10 cellular contexts compared by ENCODE assay signal in genomic region chr10:23294638-23295247, GRCh38. TPM values are rescaled to one million over a fixed set of nuclear protein-coding genes. Genes with fewer than 3 reads are reported as not detected.
DNase-seq lines count a peak whose midpoint lies in the region; ATAC-seq, FAIRE-seq and TF ChIP-seq lines count a peak whose summit lies in the region.
"Had no signal": no experiment of that assay in that cellular context is flagged by ENCODE, and none has a peak within 500 bp of the region (broad histone marks: within the 10 kb centered on the region; RNA-seq: fewer than 3 reads in every experiment).

No MANE protein-coding gene starts in this region.

- H3K4me2 ChIP-seq in DOHH2 (ENCODE audit: low read length) (no peak overlapping the region), Loucy (ENCODE audit: low read depth, low read length, poor library complexity, severe bottlenecking) (no peak overlapping the region)

- H3K27ac ChIP-seq in DOHH2 (ENCODE audit: low read depth, low read length) (no peak overlapping the region), ovary (no peak overlapping the region), pancreas (no peak overlapping the region)

- H4K20me1 ChIP-seq in DOHH2 (ENCODE audit: control insufficient read depth, insufficient read depth, low read depth, low read length) = no peaks in the 10 kb centered on the region
- no peaks in the 10 kb centered on the region for H4K20me1 ChIP-seq in Loucy (ENCODE audit: insufficient read depth, low read length, poor library complexity, severe bottlenecking)

- DNase-seq in cardiac fibroblast (ENCODE audit: low read depth in 2 of 2) (peak; percentile 28 to 46), myocyte (ENCODE audit: low read depth) (peak; percentile 12), NCI-H1048 (lab: John Stamatoyannopoulos, UW) (no peak), ovary (no peak), pancreas (no peak)
- DNase-seq: activated CD4-positive, alpha-beta memory T cell treated with anti-CD3 and anti-CD28 coated beads for 36 hours; naive thymus-derived CD8-positive, alpha-beta T cell had no signal

- ATAC-seq in GM21717 (IDR thresholded peaks at IDR 0.05; ENCODE audit: unreplicated experiment) (no peak), pancreas (no peak)

- no peak for TF ChIP-seq POLR2A in ovary (IDR thresholded peaks at IDR 0.05)

- peaks cover 13% of the 10 kb centered on the region for H3K27me3 ChIP-seq in DOHH2 (ENCODE audit: control insufficient read depth, low read length)
- no peaks in the 10 kb centered on the region for H3K27me3 ChIP-seq in Loucy (ENCODE audit: insufficient read depth, low read length, poor library complexity, severe bottlenecking)
- H3K27me3 ChIP-seq in ovary = no peaks in the 10 kb centered on the region
- H3K27me3 ChIP-seq in pancreas = no peaks in the 10 kb centered on the region

- WGBS in ovary, 3 donors = 42 to 54% (median 48%) methylated on average over 5 of the region's 5 CpGs
- 45 to 48% methylated on average over 5 of the region's 5 CpGs for WGBS in pancreas, 2 donors

- H3F3A ChIP-seq in DOHH2 (ENCODE audit: control insufficient read depth, insufficient read depth) = no peaks in the 10 kb centered on the region
- H3F3A ChIP-seq in Loucy (ENCODE audit: low read depth) = no peaks in the 10 kb centered on the region

- TF ChIP-seq CTCF in DOHH2 (IDR thresholded peaks at IDR 0.05; ENCODE audit: low read depth, low read length, poor library complexity, severe bottlenecking) (peak; percentile 62), Loucy (conservative IDR thresholded peaks at IDR 0.05; ENCODE audit: low read length) (peak; percentile 72), cardiac fibroblast (IDR thresholded peaks at IDR 0.05; ENCODE audit: low read depth, low read length) (peak; percentile 42), ovary (IDR thresholded peaks at IDR 0.05) (no peak), pancreas (IDR thresholded peaks at IDR 0.05) (peak in 2 of 4 donors; percentile 24 to 33)

- intact Hi-C loops in ovary (cut with DNase I) (no loop called here), pancreas (cut with DNase I) (loop anchor here in 2 of 3 donors (5.0 to 10.0 kb wide), 2 partner anchors 130 to 137 kb away; no protein-coding TSS in a partner anchor)

- H3K9me2 ChIP-seq in DOHH2 (replicated peaks; ENCODE audit: control insufficient read depth, low read length) (no peaks in the 10 kb centered on the region), Loucy (replicated peaks; ENCODE audit: low read depth, low read length) (no peaks in the 10 kb centered on the region)

- no peaks in the 10 kb centered on the region for H3K79me2 ChIP-seq in DOHH2 (ENCODE audit: control insufficient read depth, low read length)
- no peaks in the 10 kb centered on the region for H3K79me2 ChIP-seq in Loucy (ENCODE audit: insufficient read depth, low read length)

- no peaks in the 10 kb centered on the region for H3K36me3 ChIP-seq in DOHH2 (ENCODE audit: control insufficient read depth, low read length)
- H3K36me3 ChIP-seq in Loucy (ENCODE audit: insufficient read depth, low read length) = no peaks in the 10 kb centered on the region
- no peaks in the 10 kb centered on the region for H3K36me3 ChIP-seq in ovary
- no peaks in the 10 kb centered on the region for H3K36me3 ChIP-seq in pancreas

- H3K4me3 ChIP-seq in DOHH2 (ENCODE audit: low read length) = no peak overlapping the region
- H3K4me3 ChIP-seq in Loucy (ENCODE audit: low read length, poor library complexity, severe bottlenecking) = no peak overlapping the region
- no peak overlapping the region for H3K4me3 ChIP-seq in cardiac fibroblast (replicated peaks in 1 of 2; ENCODE audit: low read depth in 2 of 2, low read length in 2 of 2)
- no peak overlapping the region for H3K4me3 ChIP-seq in ovary
- no peak overlapping the region for H3K4me3 ChIP-seq in pancreas

- no peak overlapping the region for H3K9ac ChIP-seq in Loucy (ENCODE audit: low read depth, low read length, poor library complexity, severe bottlenecking)

- no peak for TF ChIP-seq EP300 in ovary (IDR thresholded peaks at IDR 0.05)

- no peaks in the 10 kb centered on the region for H3K9me3 ChIP-seq in DOHH2 (ENCODE audit: control insufficient read depth, insufficient read depth, low read length)
- no peaks in the 10 kb centered on the region for H3K9me3 ChIP-seq in Loucy (ENCODE audit: insufficient read depth, low read depth, low read length)
- H3K9me3 ChIP-seq in ovary = no peaks in the 10 kb centered on the region
- H3K9me3 ChIP-seq in pancreas = no peaks in the 10 kb centered on the region

- H3K4me1 ChIP-seq in DOHH2 (ENCODE audit: control insufficient read depth, low read length) = no peaks in the 10 kb centered on the region
- H3K4me1 ChIP-seq in Loucy (ENCODE audit: insufficient read depth, low read length, poor library complexity, severe bottlenecking) = peaks cover 3% of the 10 kb centered on the region
- no peaks in the 10 kb centered on the region for H3K4me1 ChIP-seq in ovary (ENCODE audit: insufficient read depth)
- peaks cover 0 to 7% (median 0%) of the 10 kb centered on the region in 3 donors for H3K4me1 ChIP-seq in pancreas

- FAIRE-seq in pancreas (lab: Jason Lieb, UNC) = no peak

- no peak overlapping the region for H2AFZ ChIP-seq in Loucy (ENCODE audit: low read length)

RNA-seq across cellular contexts. Expression of gene C10orf67, which starts 49.9 kb away (rescaled TPM):
- total RNA-seq in myocyte (not detected in 2 replicates), ovary (1 to 10 TPM in 1 of 7 donors, under 1 TPM in 6; 0.13 to 1.0 (median 0.35) TPM), pancreas (under 1 TPM in 4 of 6 donors, not detected in 2; 0.06 to 0.16 (median 0.10) TPM)
- polyA plus RNA-seq in myocyte (2012) = not detected
- polyA plus RNA-seq in ovary (under 1 TPM; 0.08 to 0.25 TPM), pancreas (under 1 TPM in 1 of 2 donors, not detected in 1; 0.02 TPM)
- polyA plus RNA-seq: naive thymus-derived CD8-positive, alpha-beta T cell had no signal

Comparison
In these comparisons a context has a peak if more than half of its experiments do, and no peak if none do; other contexts are left out.
1. CTCF ChIP-seq: peak in DOHH2 (single experiment), Loucy (single experiment) and cardiac fibroblast (single experiment); none in ovary (0 of 3).
2. DNase-seq: peak in cardiac fibroblast (2 of 2) and myocyte (single experiment); none in NCI-H1048 (single experiment), ovary (0 of 5) and pancreas (0 of 6).
3. intact Hi-C loops: an anchor here in pancreas (5.0 to 10.0 kb wide); none called in ovary.